In the genomic region with DNA sequence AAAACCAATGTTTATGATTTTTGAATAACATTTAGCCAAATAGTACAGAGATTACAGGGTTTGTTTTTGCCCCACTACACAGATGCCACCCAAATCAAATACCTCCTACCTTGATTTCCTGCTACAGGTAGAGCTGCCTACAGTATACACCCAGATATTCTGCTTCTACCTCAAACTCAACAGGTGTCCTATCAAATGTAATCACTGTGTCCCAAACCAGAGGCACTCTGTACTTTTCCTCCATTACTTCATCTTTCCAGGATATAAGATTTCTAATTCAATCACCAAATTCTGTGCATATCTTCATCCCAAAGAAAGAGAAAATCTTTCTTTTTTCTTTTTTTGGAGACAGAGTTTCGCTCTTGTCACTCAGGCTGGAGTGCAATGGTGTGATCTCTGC, we compare ENCODE assay signal across 1 cellular context.
TF ChIP-seq lines count a peak whose summit lies in the region.

No MANE protein-coding gene starts in this region.

TF ChIP-seq in neural cell, 6 proteins besides CTCF, POLR2A, EP300 and RAD21 (continued from another document):
- TF ChIP-seq, protein P1, sequence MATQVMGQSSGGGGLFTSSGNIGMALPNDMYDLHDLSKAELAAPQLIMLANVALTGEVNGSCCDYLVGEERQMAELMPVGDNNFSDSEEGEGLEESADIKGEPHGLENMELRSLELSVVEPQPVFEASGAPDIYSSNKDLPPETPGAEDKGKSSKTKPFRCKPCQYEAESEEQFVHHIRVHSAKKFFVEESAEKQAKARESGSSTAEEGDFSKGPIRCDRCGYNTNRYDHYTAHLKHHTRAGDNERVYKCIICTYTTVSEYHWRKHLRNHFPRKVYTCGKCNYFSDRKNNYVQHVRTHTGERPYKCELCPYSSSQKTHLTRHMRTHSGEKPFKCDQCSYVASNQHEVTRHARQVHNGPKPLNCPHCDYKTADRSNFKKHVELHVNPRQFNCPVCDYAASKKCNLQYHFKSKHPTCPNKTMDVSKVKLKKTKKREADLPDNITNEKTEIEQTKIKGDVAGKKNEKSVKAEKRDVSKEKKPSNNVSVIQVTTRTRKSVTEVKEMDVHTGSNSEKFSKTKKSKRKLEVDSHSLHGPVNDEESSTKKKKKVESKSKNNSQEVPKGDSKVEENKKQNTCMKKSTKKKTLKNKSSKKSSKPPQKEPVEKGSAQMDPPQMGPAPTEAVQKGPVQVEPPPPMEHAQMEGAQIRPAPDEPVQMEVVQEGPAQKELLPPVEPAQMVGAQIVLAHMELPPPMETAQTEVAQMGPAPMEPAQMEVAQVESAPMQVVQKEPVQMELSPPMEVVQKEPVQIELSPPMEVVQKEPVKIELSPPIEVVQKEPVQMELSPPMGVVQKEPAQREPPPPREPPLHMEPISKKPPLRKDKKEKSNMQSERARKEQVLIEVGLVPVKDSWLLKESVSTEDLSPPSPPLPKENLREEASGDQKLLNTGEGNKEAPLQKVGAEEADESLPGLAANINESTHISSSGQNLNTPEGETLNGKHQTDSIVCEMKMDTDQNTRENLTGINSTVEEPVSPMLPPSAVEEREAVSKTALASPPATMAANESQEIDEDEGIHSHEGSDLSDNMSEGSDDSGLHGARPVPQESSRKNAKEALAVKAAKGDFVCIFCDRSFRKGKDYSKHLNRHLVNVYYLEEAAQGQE (IDR thresholded peaks at IDR 0.05; ENCODE audit: borderline replicate concordance) = no peak
